1 cellular context compared by ENCODE assay signal in the genomic region with DNA sequence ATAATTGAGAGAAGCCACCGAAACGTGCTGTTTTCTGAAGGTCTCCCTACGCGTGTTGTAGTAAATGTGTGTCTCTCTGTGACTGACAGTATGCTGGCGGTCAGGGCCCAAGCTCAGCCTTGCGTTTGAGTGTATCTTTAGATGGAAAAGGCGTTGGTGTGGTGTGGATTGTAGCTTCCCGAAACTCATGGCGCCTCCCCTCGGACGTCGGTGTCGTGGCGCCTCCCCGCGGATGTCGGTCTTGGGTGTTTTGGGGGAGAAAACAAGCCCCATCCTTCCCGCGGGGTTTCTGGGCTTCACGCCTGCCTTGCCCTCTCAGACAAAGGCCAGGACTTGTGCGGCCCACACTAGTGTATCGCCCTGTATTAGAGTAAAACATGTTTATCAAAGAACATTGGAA.
TF ChIP-seq lines count a peak whose summit lies in the region.

No MANE protein-coding gene starts in this region.

TF ChIP-seq in H1, 55 proteins besides CTCF, POLR2A, EP300 and RAD21 (continued from another document):
- TF ChIP-seq SIRT6 (IDR thresholded peaks at IDR 0.05; ENCODE audit: low read length) (no peak), SP1 (IDR thresholded peaks at IDR 0.05; ENCODE audit: low read depth, low read length) (no peak), SP2 (IDR thresholded peaks at IDR 0.05; ENCODE audit: low read length) (no peak), ASH2L (IDR thresholded peaks at IDR 0.05; ENCODE audit: low read length) (no peak), KDM1A (IDR thresholded peaks at IDR 0.05; ENCODE audit: borderline replicate concordance, low read length) (no peak), TAF1 (IDR thresholded peaks at IDR 0.05; ENCODE audit: low read depth, low read length) (no peak)
